Comparison of ENCODE assay signal across 27 cellular contexts in genomic region chr11:68715685-68716084, GRCh38. TPM values are rescaled to one million over a fixed set of nuclear protein-coding genes. Genes with fewer than 3 reads are reported as not detected.
DNase-seq lines count a peak whose midpoint lies in the region; ATAC-seq, FAIRE-seq and TF ChIP-seq lines count a peak whose summit lies in the region.
"Had no signal": no experiment of that assay in that cellular context is flagged by ENCODE, and none has a peak within 500 bp of the region (broad histone marks: within the 10 kb centered on the region; RNA-seq: fewer than 3 reads in every experiment).

No MANE protein-coding gene starts in this region.

- intact Hi-C loops in K562 (cut with micrococcal nuclease), result no loop called here
- intact Hi-C loops in colonic mucosa (cut with DNase I), result no loop called here

- no peak overlapping the region for H3K4me2 ChIP-seq in K562 (ENCODE audit: insufficient read depth, low read length)
- H3K4me2 ChIP-seq: BLaER1 had no signal

- H3K9ac ChIP-seq in K562 (ENCODE audit: insufficient read depth in 1 of 2, low read depth in 2 of 2, low read length in 2 of 2) (no peak overlapping the region), colonic mucosa (ENCODE audit: low read depth in 2 of 2, low read length in 2 of 2) (no peak overlapping the region)
- H3K9ac ChIP-seq: BLaER1 had no signal

- 38% methylated on average over 6 of the region's 6 CpGs for WGBS in K562 (ENCODE audit: insufficient coverage, low coverage, missing lambda C conversion rate)

- H3K27me3 ChIP-seq in K562 (ENCODE audit: control insufficient read depth in 2 of 2, insufficient read depth in 2 of 2, low read length in 2 of 2) (peaks cover 16 to 59% of the 10 kb centered on the region in 2 experiments), neutrophil (no peaks in the 10 kb centered on the region), colonic mucosa (no peaks in the 10 kb centered on the region)
- H3K27me3 ChIP-seq: BE2C, BLaER1 had no signal

- H2AFZ ChIP-seq in K562 (ENCODE audit: low read depth, low read length), result no peak overlapping the region

- in situ Hi-C loops in K562 (cut with MboI), result no loop called here

- H3K36me3 ChIP-seq in K562 (ENCODE audit: control insufficient read depth, insufficient read depth, low read length) (no peaks in the 10 kb centered on the region), neutrophil (peaks cover 30% of the 10 kb centered on the region), colonic mucosa (no peaks in the 10 kb centered on the region)
- H3K36me3 ChIP-seq: BE2C, BLaER1 had no signal

- H3K9me1 ChIP-seq in K562 (ENCODE audit: control insufficient read depth, insufficient read depth, low read length), result no peaks in the 10 kb centered on the region

- H3K4me3 ChIP-seq in K562, result no peak overlapping the region
- no peak overlapping the region for H3K4me3 ChIP-seq in neutrophil (ENCODE audit: low read depth in 1 of 2, low read length in 1 of 2)
- no peak overlapping the region for H3K4me3 ChIP-seq in colonic mucosa
- H3K4me3 ChIP-seq: BLaER1 had no signal

- FAIRE-seq in K562 (lab: Jason Lieb, UNC), result no peak
- FAIRE-seq: A204.1, GM12891, GM19239 had no signal

- CTCF ChIA-PET in K562 (lab: Yijun Ruan, JAX; ENCODE audit: low intra/inter-chr PET ratio), result no interaction called here

- H4K20me1 ChIP-seq in K562 (replicated peaks; ENCODE audit: control insufficient read depth, insufficient read depth, low read length), result no peaks in the 10 kb centered on the region
- H4K20me1 ChIP-seq: BLaER1 had no signal

- peaks cover 14% of the 10 kb centered on the region for H3K36me3 Mint-ChIP-seq in nephron progenitor cell (ENCODE audit: low read depth)

- peaks cover 17% of the 10 kb centered on the region for H3K27me3 Mint-ChIP-seq in nephron progenitor cell (ENCODE audit: low read depth, poor library complexity)
- H3K27me3 Mint-ChIP-seq: CD4-positive, CD25-positive, alpha-beta regulatory T cell had no signal

- no peak overlapping the region for H3K27ac ChIP-seq in K562 (ENCODE audit: extremely low read depth, low read depth, low read length)
- H3K27ac ChIP-seq in neutrophil, result peak overlapping the region; percentile 22
- no peak overlapping the region for H3K27ac ChIP-seq in colonic mucosa
- H3K27ac ChIP-seq: BLaER1 had no signal

- peaks cover 22% of the 10 kb centered on the region for H3K9me3 Mint-ChIP-seq in nephron progenitor cell

- no peaks in the 10 kb centered on the region for H3K4me1 ChIP-seq in K562 (replicated peaks in 1 of 2; ENCODE audit: control insufficient read depth in 2 of 2, insufficient read depth in 2 of 2, low read length in 2 of 2)
- H3K4me1 ChIP-seq in neutrophil (ENCODE audit: control insufficient read depth in 1 of 2, insufficient read depth in 1 of 2, low read depth in 1 of 2, low read length in 1 of 2), result peaks cover 15 to 24% of the 10 kb centered on the region in 2 experiments
- H3K4me1 ChIP-seq in colonic mucosa, result no peaks in the 10 kb centered on the region
- H3K4me1 ChIP-seq: BE2C had no signal

- H3K79me2 ChIP-seq in K562 (ENCODE audit: control insufficient read depth, insufficient read depth, low read length), result no peaks in the 10 kb centered on the region

- no peak for TF ChIP-seq CTCF in K562 (IDR thresholded peaks at IDR 0.05 in 2 of 3, conservative IDR thresholded peaks at IDR 0.05 in 1 of 3; ENCODE audit: insufficient read depth in 2 of 3, low read depth in 1 of 3, low read length in 3 of 3)
- no peak for TF ChIP-seq CTCF in nephron progenitor cell (IDR thresholded peaks at IDR 0.05)
- no peak for TF ChIP-seq CTCF in neutrophil (IDR thresholded peaks at IDR 0.05)
- no peak for TF ChIP-seq CTCF in colonic mucosa (IDR thresholded peaks at IDR 0.05)

- H3K4me3 Mint-ChIP-seq in nephron progenitor cell, result no peak overlapping the region
- H3K4me3 Mint-ChIP-seq: CD14-positive monocyte; CD4-positive, alpha-beta memory T cell; CD4-positive, CD25-positive, alpha-beta regulatory T cell; CD8-positive, alpha-beta memory T cell had no signal

- DNase-seq in K562 (ENCODE audit: extremely low read depth in 1 of 4, low spot score in 3 of 4) (no peak), nephron progenitor cell (no peak), colonic mucosa (no peak), SHP77 (lab: John Stamatoyannopoulos, UW) (no peak), NCI-H1092 treated with DMSO at 0.1 percent for 48 hours (lab: John Stamatoyannopoulos, UW) (no peak)
- DNase-seq: 8988T; ACHN; BE2C; C1 segment of cervical spinal cord; CD4-positive, alpha-beta memory T cell; CD4-positive, CD25-positive, alpha-beta regulatory T cell; CD8-positive, alpha-beta memory T cell; COR-L47; DMS 273 treated with DMSO at 0.1 percent for 48 hours; DMS153; DMS53; DMS79; DND-41; EL; GDM1 had no signal

- TF ChIP-seq EP300 in K562 (IDR thresholded peaks at IDR 0.05; ENCODE audit: low read length), result no peak

- peaks cover 22% of the 10 kb centered on the region for H3K4me1 Mint-ChIP-seq in nephron progenitor cell
- H3K4me1 Mint-ChIP-seq: CD4-positive, alpha-beta memory T cell; CD4-positive, CD25-positive, alpha-beta regulatory T cell; CD8-positive, alpha-beta memory T cell had no signal

- peak overlapping the region; percentile 7 for H3K27ac Mint-ChIP-seq in nephron progenitor cell
- H3K27ac Mint-ChIP-seq: CD14-positive monocyte; CD4-positive, alpha-beta memory T cell; CD4-positive, CD25-positive, alpha-beta regulatory T cell; CD8-positive, alpha-beta memory T cell had no signal

- ATAC-seq in K562, result no peak

- BruUV-seq in K562 (replicated peaks; lab: Mats Ljungman, UMichigan), result no TSS peak

- TF ChIP-seq POLR2A in K562 (conservative IDR thresholded peaks at IDR 0.05), result no peak

- no peaks in the 10 kb centered on the region for H3K9me3 ChIP-seq in K562 (replicated peaks; ENCODE audit: control insufficient read depth, insufficient read depth, low read depth, low read length)
- H3K9me3 ChIP-seq in neutrophil, result no peaks in the 10 kb centered on the region
- no peaks in the 10 kb centered on the region for H3K9me3 ChIP-seq in colonic mucosa

- no peak for TF ChIP-seq RAD21 in K562 (CRISPR knock-in tag; conservative IDR thresholded peaks at IDR 0.05 in 1 of 2, IDR thresholded peaks at IDR 0.05 in 1 of 2)

- POLR2A ChIA-PET in K562 (lab: Yijun Ruan, JAX), result no interaction called here

TF ChIP-seq in K562, 482 proteins besides CTCF, POLR2A, EP300 and RAD21 (continues in another document):
- TF ChIP-seq ZNF766 (CRISPR knock-in tag; conservative IDR thresholded peaks at IDR 0.05) (no peak), CEBPG (CRISPR knock-in tag; IDR thresholded peaks at IDR 0.05) (peak; percentile 69), CEBPG (tag; conservative IDR thresholded peaks at IDR 0.05 in 1 of 2, IDR thresholded peaks at IDR 0.05 in 1 of 2) (peak in 1 of 2 experiments; percentile 69; a peak in 2 of 4 replicates), ETS1 (conservative IDR thresholded peaks at IDR 0.05; ENCODE audit: control insufficient read depth, low read depth, low read length) (no peak), TRIM24 (IDR thresholded peaks at IDR 0.05) (peak; percentile 58 to 68; a peak in 2 of 4 replicates)

RNA-seq across cellular contexts. Expression of gene GAL, which starts 31.3 kb away (rescaled TPM):
- 25.8 and 57.6 TPM in 2 replicates for total RNA-seq in K562 (2011; cell fraction: chromatin; rRNA removed; ENCODE audit: low replicate concordance)
- total RNA-seq in K562 (2011; cell fraction: nucleolus; rRNA removed), result 99.4 and 140 TPM in 2 replicates
- 86.1 and 88.6 TPM in 2 replicates for total RNA-seq in K562 (2011; cell fraction: nucleoplasm; rRNA removed)
- total RNA-seq in K562 (2014; rRNA removed) (36.3 and 46.7 TPM in 2 replicates), K562 (2014; rRNA removed; fragmentation: Illumina TruSeq; extraction: Trizol) (27.2 and 31.9 TPM in 2 replicates), K562 (2015; rRNA removed; fragmentation: Illumina TruSeq; extraction: Trizol) (26.2 and 28.0 TPM in 2 replicates), K562 (2021) (119 and 130 TPM in 2 replicates), colonic mucosa (1 to 10 TPM; 3.2 to 3.5 TPM)
- polyA plus RNA-seq in K562 (2011; rRNA removed) (46.5 and 77.3 TPM in 2 replicates), K562 (2014; fragmentation: Illumina TruSeq; extraction: Trizol) (48.3 and 66.7 TPM in 2 replicates), K562 (2014; fragmentation: Nextera tagmentation; extraction: Ambion mirVana) (10 to 100 TPM; 10.6 to 13.3 TPM), K562 (2014; rRNA removed) (110 and 123 TPM in 2 replicates)
- polyA plus RNA-seq in K562 (2011; cell fraction: cytosol; rRNA removed), result 59.0 and 246 TPM in 2 replicates
- polyA plus RNA-seq in K562 (2011; cell fraction: nucleus; rRNA removed), result 20.6 and 39.0 TPM in 2 replicates
- 26.5 and 86.9 TPM in 2 replicates for polyA plus RNA-seq in K562 (2012)
- 10.7 and 27.1 TPM in 2 replicates for polyA minus RNA-seq in K562 (2011; rRNA and poly(A)+ RNA removed)
- 50.5 and 56.0 TPM in 2 replicates for polyA minus RNA-seq in K562 (2011; cell fraction: cytosol; rRNA and poly(A)+ RNA removed)
- 5.4 and 5.9 TPM in 2 replicates for polyA minus RNA-seq in K562 (2011; cell fraction: nucleus; rRNA and poly(A)+ RNA removed)
- total RNA-seq: CD4-positive, alpha-beta memory T cell; CD4-positive, CD25-positive, alpha-beta regulatory T cell; G401 had no signal
- polyA plus RNA-seq: CD14-positive monocyte; CD4-positive, alpha-beta memory T cell; CD4-positive, CD25-positive, alpha-beta regulatory T cell; CD8-positive, alpha-beta memory T cell had no signal

RNA-seq across cellular contexts. Expression of gene TESMIN, which starts 35.6 kb away (rescaled TPM):
- 17.7 and 23.8 TPM in 2 replicates for total RNA-seq in K562 (2011; cell fraction: chromatin; rRNA removed; ENCODE audit: low replicate concordance)
- total RNA-seq in K562 (2011; cell fraction: nucleolus; rRNA removed), result 15.5 and 16.8 TPM in 2 replicates
- total RNA-seq in K562 (2011; cell fraction: nucleoplasm; rRNA removed), result 16.2 and 30.6 TPM in 2 replicates
- total RNA-seq in K562 (2014; rRNA removed), result 32.1 and 36.3 TPM in 2 replicates
- total RNA-seq in K562 (2014; rRNA removed; fragmentation: Illumina TruSeq; extraction: Trizol), result 12.2 and 16.9 TPM in 2 replicates
- 13.6 and 14.9 TPM in 2 replicates for total RNA-seq in K562 (2015; rRNA removed; fragmentation: Illumina TruSeq; extraction: Trizol)
- 43.3 and 50.5 TPM in 2 replicates for total RNA-seq in K562 (2021)
- 15.0 and 18.2 TPM in 2 replicates for polyA plus RNA-seq in K562 (2011; rRNA removed)
- 14.0 and 22.0 TPM in 2 replicates for polyA plus RNA-seq in K562 (2011; cell fraction: cytosol; rRNA removed)
- 27.6 and 38.7 TPM in 2 replicates for polyA plus RNA-seq in K562 (2011; cell fraction: nucleus; rRNA removed)
- 25.8 and 41.1 TPM in 2 replicates for polyA plus RNA-seq in K562 (2012)
- 12.5 and 15.4 TPM in 2 replicates for polyA plus RNA-seq in K562 (2014; fragmentation: Illumina TruSeq; extraction: Trizol)
- 10 to 100 TPM in 1 of 2 experiments, 1 to 10 TPM in 1; 8.9 to 13.8 TPM for polyA plus RNA-seq in K562 (2014; fragmentation: Nextera tagmentation; extraction: Ambion mirVana)
- polyA plus RNA-seq in K562 (2014; rRNA removed), result 27.4 and 31.2 TPM in 2 replicates
- 6.2 and 6.4 TPM in 2 replicates for polyA minus RNA-seq in K562 (2011; rRNA and poly(A)+ RNA removed)
- polyA minus RNA-seq in K562 (2011; cell fraction: cytosol; rRNA and poly(A)+ RNA removed), result 11.1 and 15.8 TPM in 2 replicates
- 8.2 and 10.7 TPM in 2 replicates for polyA minus RNA-seq in K562 (2011; cell fraction: nucleus; rRNA and poly(A)+ RNA removed)
- 10 to 100 TPM; 14.3 to 20.7 TPM for total RNA-seq in colonic mucosa

Comparison
In these comparisons a context has a peak if more than half of its experiments do, and no peak if none do; other contexts are left out.
1. RNA of gene GAL, which starts 31.3 kb away (total RNA-seq): 25.8 to 140 TPM in K562; 3.2 to 3.5 TPM in colonic mucosa; every median in the first group is over 4 times any median in the second.